ENCODE assay signal across 24 cellular contexts in the genomic region with DNA sequence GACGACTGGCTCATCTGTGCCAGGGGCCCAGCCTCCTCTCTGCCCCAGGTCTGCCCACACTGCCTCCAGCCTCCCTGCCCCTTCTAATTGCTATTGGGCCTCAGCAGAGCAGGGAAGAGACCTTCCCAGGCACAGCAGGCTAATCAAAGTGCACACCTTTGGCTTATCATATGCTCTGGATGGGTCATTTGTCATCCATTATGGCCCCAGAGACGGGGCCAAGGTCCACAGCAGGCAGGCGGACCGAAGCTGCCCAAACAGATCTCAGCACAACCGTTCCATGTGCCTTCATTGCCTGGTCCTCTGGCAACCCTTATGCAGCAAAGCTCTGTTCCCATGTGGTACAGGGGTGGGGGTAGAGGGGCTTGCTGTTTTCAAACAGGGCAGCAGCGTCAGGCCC.
"Had no signal": no experiment of that assay in that cellular context is flagged by ENCODE, and none has a peak within 500 bp of the region (broad histone marks: within the 10 kb centered on the region; RNA-seq: fewer than 3 reads in every experiment).

No MANE protein-coding gene starts in this region.

- FAIRE-seq: colon, endothelial cell of umbilical vein, frontal cortex had no signal

- H3K27me3 ChIP-seq: esophagus muscularis mucosa had no signal

- H3K4me1 Mint-ChIP-seq: activated B cell treated with CpG ODN at 0.5 μM for 24 hours; activated CD4-positive, alpha-beta T cell treated with anti-CD3 and anti-CD28 coated beads for 36 hours had no signal

- H3K36me3 Mint-ChIP-seq: activated naive CD4-positive, alpha-beta T cell treated with anti-CD3 and anti-CD28 coated beads, Interleukin-2, amount 50 U/mL, for 72 hours; mesothelial cell of epicardium had no signal

- ATAC-seq: activated CD4-positive, alpha-beta T cell treated with anti-CD3 and anti-CD28 coated beads for 36 hours; left ventricle myocardium superior had no signal

- H3K27me3 Mint-ChIP-seq: activated B cell treated with CpG ODN at 0.5 μM for 24 hours; activated CD4-positive, alpha-beta T cell treated with anti-CD3 and anti-CD28 coated beads for 36 hours; activated T-cell treated with anti-CD3 and anti-CD28 coated beads, Interleukin-2, amount 50 U/mL, for 24 hours; activated T-helper 17 cell treated with anti-CD3 and anti-CD28 coated beads, Interleukin-2, amount 50 U/mL, for 72 hours; central memory CD8-positive, alpha-beta T cell; effector memory CD8-positive, alpha-beta T cell had no signal

- H3K9me3 ChIP-seq: esophagus muscularis mucosa, prostate gland had no signal

- H3K27ac Mint-ChIP-seq: activated B cell treated with CpG ODN at 0.5 μM for 24 hours; activated CD4-positive, alpha-beta T cell treated with anti-CD3 and anti-CD28 coated beads for 36 hours; activated T-cell treated with anti-CD3 and anti-CD28 coated beads, Interleukin-2, amount 50 U/mL, for 24 hours; activated T-helper 17 cell treated with anti-CD3 and anti-CD28 coated beads, Interleukin-2, amount 50 U/mL, for 72 hours; mesothelial cell of epicardium had no signal

- H3K4me3 ChIP-seq: esophagus muscularis mucosa, prostate gland had no signal

- H3K9me3 Mint-ChIP-seq: activated B cell treated with CpG ODN at 0.5 μM for 24 hours; activated naive CD4-positive, alpha-beta T cell treated with anti-CD3 and anti-CD28 coated beads, Interleukin-2, amount 50 U/mL, for 72 hours; activated T-cell treated with anti-CD3 and anti-CD28 coated beads, Interleukin-2, amount 50 U/mL, for 24 hours; activated T-helper 17 cell treated with anti-CD3 and anti-CD28 coated beads, Interleukin-2, amount 50 U/mL, for 72 hours; central memory CD8-positive, alpha-beta T cell; effector memory CD8-positive, alpha-beta T cell; mesothelial cell of epicardium had no signal

- DNase-seq: activated B cell treated with CpG ODN at 0.5 μM for 24 hours; activated CD4-positive, alpha-beta T cell treated with anti-CD3 and anti-CD28 coated beads for 36 hours; activated CD4-positive, alpha-beta T cell treated with anti-CD3 and anti-CD28 coated beads, Interleukin-2, amount 50 U/mL, for 4 hours; activated CD8-positive, alpha-beta memory T cell treated with anti-CD3 and anti-CD28 coated beads for 24 hours; activated CD8-positive, alpha-beta memory T cell treated with anti-CD3 and anti-CD28 coated beads, Interleukin-2, amount 50 U/mL, for 4 hours; activated T-cell treated with anti-CD3 and anti-CD28 coated beads, Interleukin-2, amount 50 U/mL, for 24 hours; aorta; effector memory CD8-positive, alpha-beta T cell; hypothalamus; left ventricle myocardium superior; mammary epithelial cell; stimulated activated CD4-positive, alpha-beta T cell treated with anti-CD3 and anti-CD28 coated beads, Interleukin-12 subunit alpha, Interleukin-12 subunit beta, amount 100 ng/mL, for 4 hours; stimulated activated CD4-positive, alpha-beta T cell treated with anti-CD3 and anti-CD28 coated beads, Interleukin-4, amount 100 ng/mL, for 4 hours; stimulated activated naive CD8-positive, alpha-beta T cell treated with anti-CD3 and anti-CD28 coated beads, Interleukin-15, Interleukin-2, amounts not matched to agents 100 U/mL and 50 U/mL, for 24 hours; T1000 had no signal

- H3K27ac ChIP-seq: prostate gland had no signal

- H3K36me3 ChIP-seq: prostate gland had no signal

- H3K4me3 Mint-ChIP-seq: activated B cell treated with CpG ODN at 0.5 μM for 24 hours; activated CD4-positive, alpha-beta T cell treated with anti-CD3 and anti-CD28 coated beads for 36 hours; activated T-cell treated with anti-CD3 and anti-CD28 coated beads, Interleukin-2, amount 50 U/mL, for 24 hours; activated T-helper 17 cell treated with anti-CD3 and anti-CD28 coated beads, Interleukin-2, amount 50 U/mL, for 72 hours; central memory CD8-positive, alpha-beta T cell; effector memory CD8-positive, alpha-beta T cell; mesothelial cell of epicardium had no signal

- H3K4me1 ChIP-seq: prostate gland had no signal
